Comparison of ENCODE assay signal across 16 cellular contexts in the genomic region with DNA sequence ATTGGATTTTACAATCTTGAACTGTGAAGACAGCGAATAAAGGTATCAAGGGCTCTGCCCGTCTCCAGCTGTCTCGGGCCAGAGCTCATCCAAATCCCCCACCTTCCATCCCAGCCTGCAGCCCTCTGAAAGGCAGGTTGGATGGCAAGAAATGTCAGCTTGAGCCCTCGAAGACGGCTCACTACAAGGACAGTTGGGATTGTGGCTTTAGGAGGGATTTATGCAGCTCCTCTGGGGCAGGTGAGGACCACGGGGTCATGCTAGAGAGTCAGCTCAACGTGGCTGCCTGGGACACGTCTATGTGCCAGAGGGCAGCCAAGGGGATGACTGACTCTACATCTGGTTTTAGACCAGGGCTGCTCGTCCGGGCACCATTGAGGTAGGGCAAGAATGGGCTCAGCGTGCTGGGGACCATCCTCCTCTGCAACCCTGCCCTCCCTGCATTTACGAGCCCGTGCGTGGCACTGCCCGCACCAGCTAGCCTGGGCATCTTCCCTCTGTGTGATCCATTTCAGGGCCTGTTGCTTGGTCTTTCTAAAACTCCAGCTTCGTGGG. TPM values are rescaled to one million over a fixed set of nuclear protein-coding genes. Genes with fewer than 3 reads are reported as not detected.
DNase-seq lines count a peak whose midpoint lies in the region; ATAC-seq and TF ChIP-seq lines count a peak whose summit lies in the region.
"Had no signal": no experiment of that assay in that cellular context is flagged by ENCODE, and none has a peak within 500 bp of the region (broad histone marks: within the 10 kb centered on the region; RNA-seq: fewer than 3 reads in every experiment).

No MANE protein-coding gene starts in this region.

- intact Hi-C loops in heart right ventricle (cut with DNase I): loop anchor here in 6 of 10 donors (5.0 to 10.0 kb wide), 5 partner anchors 67 to 285 kb away; partner anchors contain the start of gene FAM222A (in 2 of the 6)
- intact Hi-C loops in left colon (cut with DNase I, micrococcal nuclease): no loop called here

- WGBS in heart right ventricle, 2 donors: 93 to 97% methylated on average over 16 of the region's 16 CpGs
- WGBS in gastroesophageal sphincter (ENCODE audit: low coverage in 1 of 2), 2 donors: 88 to 92% methylated on average over 6 of the region's 16 CpGs

- no peak for DNase-seq in cardiac muscle cell (ENCODE audit: low read depth in 1 of 2, low spot score in 1 of 2)
- no peak for DNase-seq in heart right ventricle
- DNase-seq in NCI-H82 treated with DMSO at 0.1 percent for 48 hours (lab: John Stamatoyannopoulos, UW; ENCODE audit: unreplicated experiment): peak; percentile 70
- peak; percentile 29 for DNase-seq in retina
- DNase-seq in cerebellum (ENCODE audit: low spot score): no peak
- no peak for DNase-seq in left colon
- DNase-seq: ACHN; CD4-positive, CD25-positive, alpha-beta regulatory T cell; DMS 273 treated with DMSO at 0.1 percent for 48 hours; DMS79; GOT3; HCEC 1CT; HFFc6 had no signal

- H3K4me1 ChIP-seq in cardiac muscle cell (ENCODE audit: low read depth): peaks cover 12% of the 10 kb centered on the region
- peaks cover 0 to 16% (median 0%) of the 10 kb centered on the region in 9 donors for H3K4me1 ChIP-seq in heart right ventricle
- no peaks in the 10 kb centered on the region for H3K4me1 ChIP-seq in gastroesophageal sphincter

- TF ChIP-seq EP300 in gastroesophageal sphincter (IDR thresholded peaks at IDR 0.05): no peak

- H3K27ac ChIP-seq in cardiac muscle cell (peak overlapping the region; percentile 28), heart right ventricle (no peak overlapping the region), gastroesophageal sphincter (no peak overlapping the region)
- H3K27ac ChIP-seq: BLaER1 treated with 17β-estradiol and CSF1 and Interleukin-3, amounts not matched to agents 10 nM and 100 nM had no signal

- H3K9me3 ChIP-seq in cardiac muscle cell (ENCODE audit: low read depth) (no peaks in the 10 kb centered on the region), heart right ventricle (no peaks in the 10 kb centered on the region), gastroesophageal sphincter (no peaks in the 10 kb centered on the region)
- H3K9me3 ChIP-seq: BLaER1 treated with 17β-estradiol and CSF1 and Interleukin-3, amounts not matched to agents 10 nM and 100 nM had no signal

- TF ChIP-seq CTCF in cardiac muscle cell (IDR thresholded peaks at IDR 0.05; ENCODE audit: low read depth, low read length) (no peak), heart right ventricle (IDR thresholded peaks at IDR 0.05) (no peak), gastroesophageal sphincter (IDR thresholded peaks at IDR 0.05) (no peak)

- TF ChIP-seq POLR2A in gastroesophageal sphincter (IDR thresholded peaks at IDR 0.05): no peak

- H3K4me3 ChIP-seq in cardiac muscle cell: no peak overlapping the region
- no peak overlapping the region for H3K4me3 ChIP-seq in heart right ventricle
- no peak overlapping the region for H3K4me3 ChIP-seq in gastroesophageal sphincter
- H3K4me3 ChIP-seq: BLaER1 treated with 17β-estradiol and CSF1 and Interleukin-3, amounts not matched to agents 10 nM and 100 nM had no signal

- ATAC-seq in heart right ventricle (no peak), gastroesophageal sphincter (peak; percentile 30), left colon (no peak), HG03095 (IDR thresholded peaks at IDR 0.05; ENCODE audit: unreplicated experiment) (no peak)

- H3K36me3 ChIP-seq in cardiac muscle cell: peaks cover 9% of the 10 kb centered on the region
- peaks cover 0 to 94% (median 5%) of the 10 kb centered on the region in 9 donors for H3K36me3 ChIP-seq in heart right ventricle
- H3K36me3 ChIP-seq in gastroesophageal sphincter: peaks cover 0 to 98% of the 10 kb centered on the region in 2 donors

- H3K27me3 ChIP-seq in cardiac muscle cell (no peaks in the 10 kb centered on the region), heart right ventricle (no peaks in the 10 kb centered on the region), gastroesophageal sphincter (no peaks in the 10 kb centered on the region)
- H3K27me3 ChIP-seq: BLaER1 treated with 17β-estradiol and CSF1 and Interleukin-3, amounts not matched to agents 10 nM and 100 nM had no signal

RNA-seq across cellular contexts. Expression of gene MVK, which starts 16.2 kb away (rescaled TPM):
- 56.1 and 83.3 TPM in 2 replicates for total RNA-seq in cardiac muscle cell
- polyA plus RNA-seq in cardiac muscle cell: 22.6 and 29.0 TPM in 2 replicates
- total RNA-seq in heart right ventricle: 10 to 100 TPM in 3 of 10 donors, 1 to 10 TPM in 7; 7.9 to 12.0 (median 9.2) TPM
- polyA plus RNA-seq in heart right ventricle: 10 to 100 TPM; 11.2 to 18.1 TPM
- 10 to 100 TPM in 2 of 4 donors, 1 to 10 TPM in 2; 6.2 to 18.2 (median 10.4) TPM for total RNA-seq in gastroesophageal sphincter
- total RNA-seq in cerebellum: 14.8 TPM
- 10 to 100 TPM; 23.1 to 47.2 TPM for total RNA-seq in left colon

RNA-seq across cellular contexts. Expression of gene MMAB, which starts 16.5 kb away (rescaled TPM):
- total RNA-seq in cardiac muscle cell: 89.4 and 133 TPM in 2 replicates
- 130 and 174 TPM in 2 replicates for polyA plus RNA-seq in cardiac muscle cell
- total RNA-seq in heart right ventricle: 10 to 100 TPM; 27.7 to 50.7 (median 43.8) TPM
- 10 to 100 TPM; 38.5 to 41.3 TPM for polyA plus RNA-seq in heart right ventricle
- total RNA-seq in gastroesophageal sphincter: 10 to 100 TPM; 22.3 to 39.6 (median 31.1) TPM
- 13.1 TPM for total RNA-seq in cerebellum
- 10 to 100 TPM; 31.0 to 51.3 TPM for total RNA-seq in left colon

Comparison
In these comparisons a context has a peak if more than half of its experiments do, and no peak if none do; other contexts are left out.
1. DNase-seq: peak in NCI-H82 treated with DMSO at 0.1 percent for 48 hours (single experiment) and retina (single experiment); none in cardiac muscle cell (0 of 2), heart right ventricle (0 of 2), cerebellum (single experiment) and left colon (0 of 2).
2. intact Hi-C loops: an anchor here in heart right ventricle (5.0 to 10.0 kb wide); none called in left colon.